ENCODE assay signal across 1 cellular context in genomic region chr22:29478326-29479276, GRCh38.
TF ChIP-seq lines count a peak whose summit lies in the region.

No MANE protein-coding gene starts in this region.

TF ChIP-seq in Ishikawa, 13 proteins besides CTCF, POLR2A, EP300 and RAD21 (continued from another document):
- TF ChIP-seq USF1 (IDR thresholded peaks at IDR 0.05) = 0 out of 2 replicates have a peak, but pooled peaks have one; percentile 7
- TF ChIP-seq TAF1 (IDR thresholded peaks at IDR 0.05; ENCODE audit: low read depth) = no peak
- TF ChIP-seq NFIC (IDR thresholded peaks at IDR 0.05) = peak; percentile 28; the same call in 1 of the 2 replicates
